ENCODE assay signal across 8 cellular contexts in genomic region chr11:10858505-10859360, GRCh38. TPM values are rescaled to one million over a fixed set of nuclear protein-coding genes. Genes with fewer than 3 reads are reported as not detected.
DNase-seq lines count a peak whose midpoint lies in the region; ATAC-seq and TF ChIP-seq lines count a peak whose summit lies in the region.

No MANE protein-coding gene starts in this region.

- TF ChIP-seq CTCF in fibroblast of lung (conservative IDR thresholded peaks at IDR 0.05 in 1 of 2, IDR thresholded peaks at IDR 0.05 in 1 of 2; ENCODE audit: low read depth in 1 of 2, low read length in 2 of 2): no peak

- peaks cover 0 to 1% of the 10 kb centered on the region in 2 donors for H3K9me3 Mint-ChIP-seq in activated T-cell treated with anti-CD3 and anti-CD28 coated beads, Interleukin-2, amount 50 U/mL, for 72 hours
- no peaks in the 10 kb centered on the region for H3K9me3 Mint-ChIP-seq in naive B cell

- H3K27ac Mint-ChIP-seq in activated T-cell treated with anti-CD3 and anti-CD28 coated beads, Interleukin-2, amount 50 U/mL, for 72 hours: peak overlapping the region; percentile 96
- peak overlapping the region; percentile 99 to 100 (median 99) for H3K27ac Mint-ChIP-seq in naive B cell

- H4K20me1 ChIP-seq in fibroblast of lung (ENCODE audit: control insufficient read depth, extremely low read depth, insufficient read depth, low read length): no peaks in the 10 kb centered on the region

- peaks cover 21% of the 10 kb centered on the region for H3K36me3 ChIP-seq in ACC112 (ENCODE audit: insufficient read depth, low read length)
- peaks cover 11% of the 10 kb centered on the region for H3K36me3 ChIP-seq in fibroblast of lung (ENCODE audit: control insufficient read depth, insufficient read depth, low read length)

- peak overlapping the region; percentile 87 for H3K9ac ChIP-seq in fibroblast of lung (ENCODE audit: insufficient read depth, low read length)

- H3K27me3 ChIP-seq in ACC112 (ENCODE audit: insufficient read depth, low read length) (no peaks in the 10 kb centered on the region), fibroblast of lung (ENCODE audit: control insufficient read depth, insufficient read depth, low read length) (no peaks in the 10 kb centered on the region)

- peaks cover 56% of the 10 kb centered on the region for H3K4me1 Mint-ChIP-seq in activated T-cell treated with anti-CD3 and anti-CD28 coated beads, Interleukin-2, amount 50 U/mL, for 72 hours (ENCODE audit: low read depth)
- peaks cover 33 to 44% (median 36%) of the 10 kb centered on the region in 3 donors for H3K4me1 Mint-ChIP-seq in naive B cell

- DNase-seq in NCI-H526 (lab: John Stamatoyannopoulos, UW): peak; percentile 68 to 86
- DNase-seq in activated T-cell treated with anti-CD3 and anti-CD28 coated beads, Interleukin-2, amount 50 U/mL, for 72 hours: peak; percentile 46 to 53
- DNase-seq in fibroblast of lung (ENCODE audit: low read depth in 2 of 2): peak in 1 of 2 donors; percentile 48
- peak; percentile 51 for DNase-seq in naive B cell

- H3K4me3 ChIP-seq in ACC112 (ENCODE audit: low read depth, low read length) (peak overlapping the region; percentile 98), fibroblast of lung (replicated peaks in 1 of 4; ENCODE audit: control extremely low read depth in 1 of 4, insufficient read depth in 1 of 4, low read depth in 3 of 4, low read length in 4 of 4) (peak overlapping the region; percentile 78 to 95 (median 88))

- no peaks in the 10 kb centered on the region for H3K27me3 Mint-ChIP-seq in activated T-cell treated with anti-CD3 and anti-CD28 coated beads, Interleukin-2, amount 50 U/mL, for 72 hours (ENCODE audit: low read depth)
- no peaks in the 10 kb centered on the region for H3K27me3 Mint-ChIP-seq in naive B cell

- ATAC-seq in GM18517 (IDR thresholded peaks at IDR 0.05; ENCODE audit: unreplicated experiment): peak; percentile 9
- ATAC-seq in HG03039 (IDR thresholded peaks at IDR 0.05; ENCODE audit: unreplicated experiment): peak; percentile 3
- ATAC-seq in activated T-cell treated with anti-CD3 and anti-CD28 coated beads, Interleukin-2, amount 50 U/mL, for 72 hours (replicated peaks in 1 of 2): peak; percentile 21 to 30
- ATAC-seq in naive B cell (ENCODE audit: low read depth in 2 of 2): peak; percentile 17 to 23

- H3K4me1 ChIP-seq in ACC112 (ENCODE audit: control insufficient read depth, insufficient read depth, low read length, unreplicated experiment): peaks cover 21% of the 10 kb centered on the region
- H3K4me1 ChIP-seq in fibroblast of lung (ENCODE audit: control insufficient read depth, extremely low read depth, insufficient read depth, low read length): peaks cover 2% of the 10 kb centered on the region

- peaks cover 55% of the 10 kb centered on the region for H3K79me2 ChIP-seq in ACC112 (ENCODE audit: control insufficient read depth, insufficient read depth, low read length, unreplicated experiment)
- peaks cover 48% of the 10 kb centered on the region for H3K79me2 ChIP-seq in fibroblast of lung (ENCODE audit: control insufficient read depth, insufficient read depth, low read length)

- H3K9me3 ChIP-seq in fibroblast of lung (ENCODE audit: control insufficient read depth, insufficient read depth, low read depth, low read length): no peaks in the 10 kb centered on the region

- peak overlapping the region; percentile 76 for H3K4me2 ChIP-seq in fibroblast of lung (ENCODE audit: extremely low read depth, insufficient read depth, low read length)

- peak overlapping the region; percentile 94 to 100 for H3K4me3 Mint-ChIP-seq in activated T-cell treated with anti-CD3 and anti-CD28 coated beads, Interleukin-2, amount 50 U/mL, for 72 hours
- peak overlapping the region; percentile 96 to 100 (median 100) for H3K4me3 Mint-ChIP-seq in naive B cell

- H2AFZ ChIP-seq in ACC112 (ENCODE audit: low read length, unreplicated experiment): peak overlapping the region; percentile 44
- peak overlapping the region; percentile 1 for H2AFZ ChIP-seq in fibroblast of lung (ENCODE audit: low read length)

- peaks cover 19 to 22% of the 10 kb centered on the region in 2 donors for H3K36me3 Mint-ChIP-seq in activated T-cell treated with anti-CD3 and anti-CD28 coated beads, Interleukin-2, amount 50 U/mL, for 72 hours (ENCODE audit: insufficient read depth in 2 of 2)
- H3K36me3 Mint-ChIP-seq in naive B cell: peaks cover 12 to 20% of the 10 kb centered on the region in 2 donors

- peak overlapping the region; percentile 97 for H3K27ac ChIP-seq in ACC112 (ENCODE audit: low read depth, low read length)
- peak overlapping the region; percentile 96 for H3K27ac ChIP-seq in fibroblast of lung (ENCODE audit: insufficient read depth, low read length)
- peak overlapping the region; percentile 98 for H3K27ac ChIP-seq in temporal lobe (ENCODE audit: low read depth, low read length)

RNA-seq across cellular contexts. Expression of gene ZBED5, which starts 0.9 kb away (rescaled TPM):
- total RNA-seq in activated T-cell treated with anti-CD3 and anti-CD28 coated beads, Interleukin-2, amount 50 U/mL, for 72 hours: 10 to 100 TPM; 46.1 to 46.4 TPM
- total RNA-seq in fibroblast of lung (22.6 and 29.4 TPM in 2 replicates), temporal lobe (61.7 TPM)
- polyA plus RNA-seq in fibroblast of lung (54.2 and 61.3 TPM in 2 replicates), naive B cell (ENCODE audit: low read depth in 6 of 6) (10 to 100 TPM; 17.1 to 46.3 (median 35.0) TPM)
- polyA plus RNA-seq in fibroblast of lung (2012): 22.2 and 30.6 TPM in 2 replicates
- polyA minus RNA-seq in fibroblast of lung (ENCODE audit: low replicate concordance): 278 and 351 TPM in 2 replicates

RNA-seq across cellular contexts. Expression of gene EIF4G2, which starts 50.0 kb away (rescaled TPM):
- 100 to 1,000 TPM; 807 to 864 TPM for total RNA-seq in activated T-cell treated with anti-CD3 and anti-CD28 coated beads, Interleukin-2, amount 50 U/mL, for 72 hours
- total RNA-seq in fibroblast of lung (599 and 964 TPM in 2 replicates), temporal lobe (870 TPM)
- polyA plus RNA-seq in fibroblast of lung (1,024 and 1,178 TPM in 2 replicates), naive B cell (ENCODE audit: low read depth in 6 of 6) (100 to 1,000 TPM; 536 to 677 (median 589) TPM)
- polyA plus RNA-seq in fibroblast of lung (2012): 650 and 657 TPM in 2 replicates
- 561 and 1,024 TPM in 2 replicates for polyA minus RNA-seq in fibroblast of lung (ENCODE audit: low replicate concordance)
